In the genomic region with DNA sequence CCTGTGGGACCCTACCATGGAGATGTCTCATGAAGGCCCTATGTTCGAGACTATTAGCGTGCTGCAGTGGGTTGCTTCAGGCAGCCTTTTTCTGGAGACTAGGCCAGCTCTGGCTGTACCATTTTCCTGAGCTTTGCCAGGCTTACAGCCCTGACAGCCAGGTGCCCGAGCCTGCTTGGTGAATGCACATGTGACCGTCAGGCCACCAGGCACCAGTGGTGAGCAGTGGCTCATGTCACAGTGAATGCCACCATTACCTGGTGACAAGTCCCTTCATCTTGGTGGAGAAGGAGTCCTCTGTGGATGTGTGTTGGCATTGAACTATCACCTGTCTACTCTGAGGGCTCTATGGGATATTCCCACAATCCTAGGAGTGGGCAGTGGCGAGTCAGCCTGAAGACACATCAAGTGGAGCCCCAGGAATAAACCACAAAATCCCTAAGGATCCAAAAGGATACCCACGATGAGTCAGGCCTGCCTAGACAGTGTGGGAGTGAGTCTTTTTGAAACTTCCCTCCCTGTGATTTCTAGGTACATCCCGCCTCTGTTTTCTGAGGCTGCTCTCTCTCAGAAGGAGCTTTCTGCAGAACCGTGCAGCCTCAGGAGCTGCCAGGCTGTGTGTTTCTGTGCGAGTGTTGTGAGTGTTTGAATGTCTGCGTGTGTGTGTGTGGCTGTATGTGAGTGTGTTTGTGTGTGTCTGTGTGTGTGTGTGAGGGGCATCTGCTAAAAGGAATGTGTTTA, we compare ENCODE assay signal across 8 cellular contexts.
DNase-seq lines count a peak whose midpoint lies in the region; ATAC-seq, FAIRE-seq and TF ChIP-seq lines count a peak whose summit lies in the region.
"Not testable (repeated sequence)": the region's sequence is repeated elsewhere in the genome, so short reads cannot be mapped to it uniquely, and the experiment has no call there.

No MANE protein-coding gene starts in this region.

- not testable (repeated sequence) for H3K4me3 ChIP-seq in bronchial epithelial cell (ENCODE audit: low read depth, low read length); skeletal muscle cell (ENCODE audit: low read depth, low read length); upper lobe of right lung

- H3K27me3 ChIP-seq in bronchial epithelial cell (ENCODE audit: control insufficient read depth, insufficient read depth, low read length); upper lobe of right lung: not testable (repeated sequence)

- DNase-seq in A172 (ENCODE audit: low spot score) (peak; percentile 19), EL (peak; percentile 32), LHCN-M2 (ENCODE audit: low read depth) (peak; percentile 42), bronchial epithelial cell (ENCODE audit: low read depth) (peak; percentile 5), glomerular visceral epithelial cell (ENCODE audit: extremely low spot score) (peak; percentile 28), mesenteric fat pad (ENCODE audit: low spot score) (peak; percentile 73), skeletal muscle cell (ENCODE audit: low read depth) (peak; percentile 2), upper lobe of right lung (peak; percentile 40)

- peak; percentile 75 for FAIRE-seq in bronchial epithelial cell (lab: Jason Lieb, UNC)

- H3K4me1 ChIP-seq in upper lobe of right lung, result not testable (repeated sequence)

- not testable (repeated sequence) for TF ChIP-seq CTCF in bronchial epithelial cell (IDR thresholded peaks at IDR 0.05; ENCODE audit: insufficient read depth, low read length, severe bottlenecking); upper lobe of right lung (IDR thresholded peaks at IDR 0.05)

- not testable (repeated sequence) for H3K36me3 ChIP-seq in bronchial epithelial cell (ENCODE audit: control insufficient read depth, insufficient read depth, low read length); upper lobe of right lung

- H3K27ac ChIP-seq in upper lobe of right lung, result not testable (repeated sequence)

- intact Hi-C loops in upper lobe of right lung (cut with DNase I), result not testable (repeated sequence)

- not testable (repeated sequence) for ATAC-seq in upper lobe of right lung

- not testable (repeated sequence) for H3K9me3 ChIP-seq in upper lobe of right lung

Comparison
In these comparisons a context has a peak if more than half of its experiments do, and no peak if none do; other contexts are left out.
1. DNase-seq: peak in every context shown above with its lines; median percentile 73 in mesenteric fat pad; 42 in LHCN-M2; 40 in upper lobe of right lung; 32 in EL; 28 in glomerular visceral epithelial cell; 19 in A172; 5 in bronchial epithelial cell; 2 in skeletal muscle cell.